ENCODE assay signal across 1 cellular context in genomic region chr5:140725799-140726471, GRCh38.
TF ChIP-seq lines count a peak whose summit lies in the region.

No MANE protein-coding gene starts in this region.

TF ChIP-seq in GM12878, 131 proteins besides CTCF, POLR2A, EP300 and RAD21 (continued from another document and continues in another):
- TF ChIP-seq HSF1 (IDR thresholded peaks at IDR 0.05; ENCODE audit: low read depth, low read length) (no peak), PAX5 (IDR thresholded peaks at IDR 0.05; ENCODE audit: borderline replicate concordance, low read depth, low read length) (no peak), SREBF2 (IDR thresholded peaks at IDR 0.05; ENCODE audit: low read length) (peak; percentile 88), NR2C1 (IDR thresholded peaks at IDR 0.05) (no peak), JUND (IDR thresholded peaks at IDR 0.05; ENCODE audit: low read depth, low read length) (no peak), ZBTB40 (IDR thresholded peaks at IDR 0.05; ENCODE audit: borderline replicate concordance) (peak; percentile 63; the same call in 1 of the 2 replicates), ZBED1 (IDR thresholded peaks at IDR 0.05; ENCODE audit: borderline replicate concordance) (no peak; the same call in 1 of the 2 replicates), BCLAF1 (IDR thresholded peaks at IDR 0.05) (no peak), ZNF24 (IDR thresholded peaks at IDR 0.05) (peak; percentile 99), MAX (IDR thresholded peaks at IDR 0.05; ENCODE audit: low read depth, low read length) (no peak), CEBPB (IDR thresholded peaks at IDR 0.05; ENCODE audit: borderline replicate concordance in 1 of 2, low read depth in 2 of 2, low read length in 2 of 2) (peak in 1 of 2 experiments; percentile 48; a peak in 1 of 4 replicates), SIX5 (IDR thresholded peaks at IDR 0.05; ENCODE audit: low read depth, low read length, severe bottlenecking) (no peak), SRF (IDR thresholded peaks at IDR 0.05; ENCODE audit: low read depth in 2 of 2, low read length in 2 of 2) (no peak), KAT2A (conservative IDR thresholded peaks at IDR 0.05; ENCODE audit: control insufficient read depth, low read depth, low read length) (no peak), E2F8 (IDR thresholded peaks at IDR 0.05; ENCODE audit: low read depth, partially characterized antibody) (no peak), MTA3 (IDR thresholded peaks at IDR 0.05; ENCODE audit: borderline replicate concordance, low read length) (no peak), ZNF592 (IDR thresholded peaks at IDR 0.05) (no peak), KDM1A (IDR thresholded peaks at IDR 0.05; ENCODE audit: borderline replicate concordance) (no peak), SUZ12 (IDR thresholded peaks at IDR 0.05; ENCODE audit: unreplicated experiment) (no peak), ZNF217 (IDR thresholded peaks at IDR 0.05) (no peak), ETV6 (conservative IDR thresholded peaks at IDR 0.05 in 1 of 2, IDR thresholded peaks at IDR 0.05 in 1 of 2; ENCODE audit: borderline replicate concordance in 1 of 2, low read depth in 1 of 2) (no peak), TAF1 (IDR thresholded peaks at IDR 0.05; ENCODE audit: borderline replicate concordance, low read depth, low read length) (no peak), CBX3 (IDR thresholded peaks at IDR 0.05; ENCODE audit: borderline replicate concordance, low read depth) (no peak), IRF5 (IDR thresholded peaks at IDR 0.05; ENCODE audit: borderline replicate concordance) (no peak), RFX5 (IDR thresholded peaks at IDR 0.05; ENCODE audit: low read depth, low read length) (no peak; the same call in 1 of the 2 replicates), RBBP5 (conservative IDR thresholded peaks at IDR 0.05) (no peak), EZH2 (IDR thresholded peaks at IDR 0.05; ENCODE audit: borderline replicate concordance, control insufficient read depth, low read depth, low read length) (no peak), CBFB (IDR thresholded peaks at IDR 0.05; ENCODE audit: low read depth) (no peak), SP1 (IDR thresholded peaks at IDR 0.05; ENCODE audit: low read depth, low read length) (no peak), IRF3 (IDR thresholded peaks at IDR 0.05) (no peak), RELB (IDR thresholded peaks at IDR 0.05; ENCODE audit: low read depth) (peak; percentile 41), E4F1 (IDR thresholded peaks at IDR 0.05; ENCODE audit: borderline replicate concordance, partially characterized antibody) (no peak), SMAD5 (IDR thresholded peaks at IDR 0.05; ENCODE audit: low read depth) (no peak)
